Comparison of ENCODE assay signal across 1 cellular context in the genomic region with DNA sequence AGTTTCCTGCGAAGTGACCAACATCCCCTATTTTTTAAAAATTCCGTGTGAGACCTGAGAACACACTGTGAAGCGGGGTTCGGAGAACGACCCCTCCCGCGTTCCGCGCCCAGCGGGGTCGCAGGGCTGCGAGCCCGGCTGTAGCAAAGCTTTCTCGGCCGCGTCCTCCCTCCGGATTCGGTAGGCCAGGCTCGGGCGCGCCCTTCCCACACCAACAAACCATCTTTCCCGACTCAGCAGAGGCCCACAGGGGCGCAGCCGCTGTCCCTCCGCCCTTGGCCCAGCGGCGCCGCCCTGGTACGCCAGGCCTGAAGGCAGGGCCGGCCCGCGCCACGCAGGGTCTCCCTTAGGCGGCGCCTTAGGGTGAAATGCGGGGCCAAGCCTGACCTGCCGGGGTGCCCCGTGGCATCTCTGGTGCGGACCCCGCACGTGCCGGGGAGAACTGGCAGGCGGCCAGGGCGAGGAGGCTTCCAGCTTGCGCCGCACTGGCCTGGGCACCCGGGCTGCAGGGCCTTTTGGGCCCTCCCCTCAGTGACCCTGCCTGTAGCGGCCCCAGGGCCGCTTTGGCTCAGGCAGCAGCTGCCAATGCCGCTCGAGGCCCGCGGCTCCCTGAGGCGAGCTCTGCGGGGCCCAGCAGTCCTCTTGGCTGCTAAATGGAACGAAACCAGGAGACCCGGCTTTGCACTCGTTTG.
TF ChIP-seq lines count a peak whose summit lies in the region.

No MANE protein-coding gene starts in this region.

TF ChIP-seq in IMR-90, 13 proteins besides CTCF, POLR2A, EP300 and RAD21 (continued from another document):
- no peak for TF ChIP-seq SMC3 (IDR thresholded peaks at IDR 0.05; ENCODE audit: low read depth, low read length)
- no peak for TF ChIP-seq MXI1 (IDR thresholded peaks at IDR 0.05; ENCODE audit: borderline replicate concordance, low read depth, low read length)
